1 cellular context compared by ENCODE assay signal in genomic region chr10:2980116-2980515, GRCh38.
A peak's percentile ranks its signal among the peaks of the same experiment; 100 is the strongest.
TF ChIP-seq lines count a peak whose summit lies in the region.

No MANE protein-coding gene starts in this region.

TF ChIP-seq in IMR-90, 13 proteins besides CTCF, POLR2A, EP300 and RAD21:
- TF ChIP-seq NFE2L2 (IDR thresholded peaks at IDR 0.05; ENCODE audit: low read depth, low read length): no peak
- peak; percentile 79 for TF ChIP-seq BHLHE40 (IDR thresholded peaks at IDR 0.05; ENCODE audit: low read depth, low read length)
